Comparison of ENCODE assay signal across 1 cellular context in genomic region chrX:154450312-154450711, GRCh38.
TF ChIP-seq lines count a peak whose summit lies in the region.

No MANE protein-coding gene starts in this region.

TF ChIP-seq in IMR-90, 13 proteins besides CTCF, POLR2A, EP300 and RAD21 (continued from another document):
- TF ChIP-seq USF2 (IDR thresholded peaks at IDR 0.05; ENCODE audit: low read depth, low read length) (no peak), CHD1 (IDR thresholded peaks at IDR 0.05; ENCODE audit: low read depth, low read length) (no peak), BHLHE40 (IDR thresholded peaks at IDR 0.05; ENCODE audit: low read depth, low read length) (no peak)
